7 cellular contexts compared by ENCODE assay signal in genomic region chrY:7342732-7343131, GRCh38.
DNase-seq lines count a peak whose midpoint lies in the region; ATAC-seq, FAIRE-seq and TF ChIP-seq lines count a peak whose summit lies in the region.
"Not testable (repeated sequence)": the region's sequence is repeated elsewhere in the genome, so short reads cannot be mapped to it uniquely, and the experiment has no call there.

No MANE protein-coding gene starts in this region.

- not testable (repeated sequence) for H3K4me3 ChIP-seq in astrocyte (ENCODE audit: insufficient read depth, low read depth, low read length)

- H3K9ac ChIP-seq in astrocyte (ENCODE audit: low read length), result peak overlapping the region; percentile 55

- not testable (repeated sequence) for H3K36me3 ChIP-seq in astrocyte (ENCODE audit: insufficient read depth, low read length)

- H3K27ac ChIP-seq in astrocyte (ENCODE audit: low read depth, low read length), result peak overlapping the region; percentile 68
- not testable (repeated sequence) for H3K27ac ChIP-seq in foreskin keratinocyte

- H3K9me3 Mint-ChIP-seq in HFFc6; astrocyte (ENCODE audit: unreplicated experiment); stimulated activated naive CD8-positive, alpha-beta T cell treated with anti-CD3 and anti-CD28 coated beads, Interleukin-15, Interleukin-2, amounts not matched to agents 100 ng/mL and 50 ng/mL, for 24 hours: not testable (repeated sequence)

- H3K36me3 Mint-ChIP-seq in HFFc6 (ENCODE audit: low read depth); astrocyte (ENCODE audit: low read depth, unreplicated experiment): not testable (repeated sequence)
- H3K36me3 Mint-ChIP-seq in stimulated activated naive CD8-positive, alpha-beta T cell treated with anti-CD3 and anti-CD28 coated beads, Interleukin-15, Interleukin-2, amounts not matched to agents 100 ng/mL and 50 ng/mL, for 24 hours (ENCODE audit: low read depth), result peaks cover 36% of the 10 kb centered on the region

- not testable (repeated sequence) for TF ChIP-seq CTCF in HFFc6 (IDR thresholded peaks at IDR 0.05); astrocyte (IDR thresholded peaks at IDR 0.05; ENCODE audit: insufficient read depth, low read depth, low read length); foreskin keratinocyte (conservative IDR thresholded peaks at IDR 0.05)

- not testable (repeated sequence) for FAIRE-seq in astrocyte (lab: Jason Lieb, UNC)

- not testable (repeated sequence) for H3K79me2 ChIP-seq in astrocyte (ENCODE audit: insufficient read depth, low read length)

- ATAC-seq in foreskin keratinocyte, result peak; percentile 71

- DNase-seq in HFFc6 (peak; percentile 58), foreskin keratinocyte (peak in 1 of 2 donors; percentile 29)
- DNase-seq in activated CD4-positive, alpha-beta T cell treated with anti-CD3 and anti-CD28 coated beads, Interleukin-2, amount 50 U/mL, for 4 hours, result peak; percentile 13
- peak; percentile 69 for DNase-seq in activated effector memory CD4-positive, alpha-beta T cell treated with anti-CD3 and anti-CD28 coated beads, Interleukin-2, amount 50 U/mL, for 16 hours
- not testable (repeated sequence) for DNase-seq in astrocyte (ENCODE audit: low read depth)
- DNase-seq in stimulated activated CD4-positive, alpha-beta T cell treated with anti-CD3 and anti-CD28 coated beads, Interleukin-12 subunit alpha, Interleukin-12 subunit beta, amount 100 ng/mL, for 4 hours, result peak; percentile 10

- H3K27ac Mint-ChIP-seq in HFFc6, result peak overlapping the region; percentile 85
- not testable (repeated sequence) for H3K27ac Mint-ChIP-seq in astrocyte (ENCODE audit: unreplicated experiment)
- peak overlapping the region; percentile 92 for H3K27ac Mint-ChIP-seq in stimulated activated naive CD8-positive, alpha-beta T cell treated with anti-CD3 and anti-CD28 coated beads, Interleukin-15, Interleukin-2, amounts not matched to agents 100 ng/mL and 50 ng/mL, for 24 hours

- H4K20me1 ChIP-seq in astrocyte (ENCODE audit: insufficient read depth, low read length), result not testable (repeated sequence)

- H2AFZ ChIP-seq in astrocyte (ENCODE audit: low read depth, low read length), result not testable (repeated sequence)

- H3K27me3 Mint-ChIP-seq in HFFc6 (ENCODE audit: insufficient read depth); astrocyte (ENCODE audit: low read depth, unreplicated experiment); stimulated activated naive CD8-positive, alpha-beta T cell treated with anti-CD3 and anti-CD28 coated beads, Interleukin-15, Interleukin-2, amounts not matched to agents 100 ng/mL and 50 ng/mL, for 24 hours: not testable (repeated sequence)

- H3K27me3 ChIP-seq in astrocyte (ENCODE audit: insufficient read depth, low read length); foreskin keratinocyte: not testable (repeated sequence)

- H3K4me2 ChIP-seq in astrocyte (ENCODE audit: low read length), result not testable (repeated sequence)

- not testable (repeated sequence) for H3K4me1 ChIP-seq in astrocyte (ENCODE audit: insufficient read depth, low read length); foreskin keratinocyte

- H3K9me3 ChIP-seq in astrocyte (ENCODE audit: insufficient read depth, low read depth, low read length), result not testable (repeated sequence)

- peaks cover 26% of the 10 kb centered on the region for H3K4me1 Mint-ChIP-seq in HFFc6 (ENCODE audit: low read depth)
- not testable (repeated sequence) for H3K4me1 Mint-ChIP-seq in astrocyte (ENCODE audit: low read depth, unreplicated experiment)
- H3K4me1 Mint-ChIP-seq in stimulated activated naive CD8-positive, alpha-beta T cell treated with anti-CD3 and anti-CD28 coated beads, Interleukin-15, Interleukin-2, amounts not matched to agents 100 ng/mL and 50 ng/mL, for 24 hours (ENCODE audit: low read depth), result peaks cover 41% of the 10 kb centered on the region

- 0 out of 2 replicates have a peak overlapping the region, but pooled peaks have one; percentile 7 for H3K4me3 Mint-ChIP-seq in HFFc6
- not testable (repeated sequence) for H3K4me3 Mint-ChIP-seq in astrocyte (ENCODE audit: unreplicated experiment); stimulated activated naive CD8-positive, alpha-beta T cell treated with anti-CD3 and anti-CD28 coated beads, Interleukin-15, Interleukin-2, amounts not matched to agents 100 ng/mL and 50 ng/mL, for 24 hours
